Comparison of ENCODE assay signal across 18 cellular contexts in genomic region chr1:30604801-30605440, GRCh38.
DNase-seq lines count a peak whose midpoint lies in the region; ATAC-seq and TF ChIP-seq lines count a peak whose summit lies in the region.
"Had no signal": no experiment of that assay in that cellular context is flagged by ENCODE, and none has a peak within 500 bp of the region (broad histone marks: within the 10 kb centered on the region; RNA-seq: fewer than 3 reads in every experiment).

No MANE protein-coding gene starts in this region.

- H3K18ac ChIP-seq in mesendoderm (ENCODE audit: low read length) (no peak overlapping the region), neuronal stem cell (ENCODE audit: low read length) (peak overlapping the region; percentile 32)

- no peaks in the 10 kb centered on the region for H3K27me3 ChIP-seq in mesendoderm (ENCODE audit: insufficient read depth, low read length, poor library complexity)
- peaks cover 0 to 21% (median 0%) of the 10 kb centered on the region in 3 experiments for H3K27me3 ChIP-seq in neuronal stem cell (ENCODE audit: control insufficient read depth in 3 of 3, insufficient read depth in 3 of 3, low read depth in 1 of 3, low read length in 3 of 3)
- no peaks in the 10 kb centered on the region for H3K27me3 ChIP-seq in vagina
- H3K27me3 ChIP-seq: BLaER1 had no signal

- DNase-seq in cardiac septum (ENCODE audit: low spot score) (peak; percentile 65), Right ventricle myocardium inferior (ENCODE audit: missing footprints) (no peak), mesendoderm (no peak), neuronal stem cell (ENCODE audit: low spot score) (no peak), vagina (ENCODE audit: extremely low spot score in 2 of 2) (peak; percentile 81 to 82), erythroblast (lab: John Stamatoyannopoulos, UW) (no peak)
- no peak for DNase-seq in effector CD4-positive, alpha-beta T cell
- DNase-seq: CD4-positive, alpha-beta memory T cell; DMS153; DMS79; GDM1; GOT3; H9 had no signal

- intact Hi-C loops in cardiac septum (cut with DNase I) = no loop called here
- intact Hi-C loops in Right ventricle myocardium inferior (cut with DNase I) = no loop called here
- intact Hi-C loops in vagina (cut with DNase I) = no loop called here

- no CpG with 5 or more reads among the region's 6 CpGs for WGBS in mesendoderm (ENCODE audit: extremely low coverage, insufficient coverage, low lambda C conversion rate)
- no CpG with 5 or more reads among the region's 6 CpGs for WGBS in neuronal stem cell (ENCODE audit: extremely low coverage in 2 of 2, insufficient read length in 2 of 2, insufficient replicate concordance in 1 of 2), 2 donors

- H4K8ac ChIP-seq in mesendoderm (ENCODE audit: low read depth, low read length) = no peak overlapping the region
- peak overlapping the region; percentile 83 for H4K8ac ChIP-seq in neuronal stem cell (ENCODE audit: low read depth, low read length)

- no peak overlapping the region for H3K27ac ChIP-seq in mesendoderm (ENCODE audit: low read depth, low read length)
- no peak overlapping the region for H3K27ac ChIP-seq in neuronal stem cell (replicated peaks; ENCODE audit: low read length)
- no peak overlapping the region for H3K27ac ChIP-seq in vagina
- H3K27ac ChIP-seq: 22Rv1, A549, BLaER1 had no signal

- no peak for TF ChIP-seq CTCF in vagina (IDR thresholded peaks at IDR 0.05)

- no peak overlapping the region for H4K5ac ChIP-seq in mesendoderm (ENCODE audit: low read length)

- no peak overlapping the region for H3K14ac ChIP-seq in neuronal stem cell (ENCODE audit: low read length)

- TF ChIP-seq POLR2A in vagina (IDR thresholded peaks at IDR 0.05) (no peak), erythroblast (IDR thresholded peaks at IDR 0.05; ENCODE audit: low read length) (no peak)

- H2AK5ac ChIP-seq in mesendoderm (ENCODE audit: low read length) = peak overlapping the region; percentile 6
- no peak overlapping the region for H2AK5ac ChIP-seq in neuronal stem cell (ENCODE audit: low read depth, low read length)

- H2BK12ac ChIP-seq in neuronal stem cell (ENCODE audit: low read length) = no peak overlapping the region

- no peaks in the 10 kb centered on the region for H3K79me2 ChIP-seq in mesendoderm (ENCODE audit: control insufficient read depth, insufficient read depth, low read length)

- no peaks in the 10 kb centered on the region for H3K9me3 ChIP-seq in neuronal stem cell (replicated peaks in 1 of 2; ENCODE audit: control insufficient read depth in 2 of 2, insufficient read depth in 1 of 2, low read depth in 1 of 2, low read length in 2 of 2)
- no peaks in the 10 kb centered on the region for H3K9me3 ChIP-seq in vagina
- H3K9me3 ChIP-seq: A549 had no signal

- H2BK120ac ChIP-seq in mesendoderm (ENCODE audit: low read depth, low read length) (no peak overlapping the region), neuronal stem cell (ENCODE audit: low read depth, low read length) (no peak overlapping the region)

- H3K23ac ChIP-seq in mesendoderm (ENCODE audit: low read length) (no peak overlapping the region), neuronal stem cell (ENCODE audit: low read depth, low read length, poor library complexity) (no peak overlapping the region)

- H2BK15ac ChIP-seq in mesendoderm (replicated peaks; ENCODE audit: low read depth) = no peak overlapping the region
- no peak overlapping the region for H2BK15ac ChIP-seq in neuronal stem cell (ENCODE audit: low read length)

- H3K4ac ChIP-seq in mesendoderm (ENCODE audit: low read depth, low read length) = no peak overlapping the region
- H3K4ac ChIP-seq in neuronal stem cell (ENCODE audit: low read length) = no peak overlapping the region

- no peak overlapping the region for H2AFZ ChIP-seq in neuronal stem cell (ENCODE audit: low read length)

- no peak overlapping the region for H4K91ac ChIP-seq in neuronal stem cell (ENCODE audit: low read depth, low read length, poor library complexity)

- H3K4me2 ChIP-seq in mesendoderm (ENCODE audit: low read length) = no peak overlapping the region
- H3K4me2 ChIP-seq in neuronal stem cell (ENCODE audit: insufficient read depth, low read length, poor library complexity, severe bottlenecking) = no peak overlapping the region
- H3K4me2 ChIP-seq: A549, BLaER1 had no signal

- ATAC-seq in Right ventricle myocardium inferior (no peak), GM21723 (IDR thresholded peaks at IDR 0.05; ENCODE audit: unreplicated experiment) (no peak)
- ATAC-seq: A549, HepG2 had no signal

- peak overlapping the region; percentile 36 for H3K56ac ChIP-seq in mesendoderm (ENCODE audit: low read length)

- peak overlapping the region; percentile 41 for H2BK5ac ChIP-seq in mesendoderm (ENCODE audit: low read length)
- no peak overlapping the region for H2BK5ac ChIP-seq in neuronal stem cell (ENCODE audit: low read length)

- peaks cover 4% of the 10 kb centered on the region for H3K4me1 ChIP-seq in mesendoderm (ENCODE audit: control insufficient read depth, low read depth, low read length)
- H3K4me1 ChIP-seq in neuronal stem cell (ENCODE audit: control insufficient read depth in 2 of 2, insufficient read depth in 1 of 2, low read depth in 1 of 2, low read length in 2 of 2) = peaks cover 0 to 1% of the 10 kb centered on the region in 2 donors
- H3K4me1 ChIP-seq in vagina = no peaks in the 10 kb centered on the region
- H3K4me1 ChIP-seq: A549 had no signal

- H3K79me1 ChIP-seq in mesendoderm (ENCODE audit: low read length) = no peaks in the 10 kb centered on the region
- no peaks in the 10 kb centered on the region for H3K79me1 ChIP-seq in neuronal stem cell (ENCODE audit: low read depth, low read length)

- no peak overlapping the region for H3K4me3 ChIP-seq in mesendoderm (ENCODE audit: low read length)
- H3K4me3 ChIP-seq in neuronal stem cell (ENCODE audit: low read length in 2 of 2) = no peak overlapping the region
- H3K4me3 ChIP-seq in vagina = no peak overlapping the region
- H3K4me3 ChIP-seq: A549, BLaER1 had no signal

- H3K9ac ChIP-seq in mesendoderm (ENCODE audit: low read length) = no peak overlapping the region
- no peak overlapping the region for H3K9ac ChIP-seq in neuronal stem cell (ENCODE audit: low read depth, low read length, poor library complexity)
- H3K9ac ChIP-seq: BLaER1 had no signal

- H3K36me3 ChIP-seq in mesendoderm (ENCODE audit: control insufficient read depth, insufficient read depth, low read length) (no peaks in the 10 kb centered on the region), neuronal stem cell (replicated peaks in 1 of 2; ENCODE audit: control insufficient read depth in 2 of 2, insufficient read depth in 2 of 2, low read length in 2 of 2) (no peaks in the 10 kb centered on the region), vagina (no peaks in the 10 kb centered on the region)
- H3K36me3 ChIP-seq: BLaER1 had no signal

Comparison
In these comparisons a context has a peak if more than half of its experiments do, and no peak if none do; other contexts are left out.
1. DNase-seq: peak in cardiac septum (single experiment) and vagina (2 of 2); none in Right ventricle myocardium inferior (single experiment), mesendoderm (single experiment), neuronal stem cell (single experiment), erythroblast (0 of 2) and effector CD4-positive, alpha-beta T cell (single experiment).